In the genomic region with DNA sequence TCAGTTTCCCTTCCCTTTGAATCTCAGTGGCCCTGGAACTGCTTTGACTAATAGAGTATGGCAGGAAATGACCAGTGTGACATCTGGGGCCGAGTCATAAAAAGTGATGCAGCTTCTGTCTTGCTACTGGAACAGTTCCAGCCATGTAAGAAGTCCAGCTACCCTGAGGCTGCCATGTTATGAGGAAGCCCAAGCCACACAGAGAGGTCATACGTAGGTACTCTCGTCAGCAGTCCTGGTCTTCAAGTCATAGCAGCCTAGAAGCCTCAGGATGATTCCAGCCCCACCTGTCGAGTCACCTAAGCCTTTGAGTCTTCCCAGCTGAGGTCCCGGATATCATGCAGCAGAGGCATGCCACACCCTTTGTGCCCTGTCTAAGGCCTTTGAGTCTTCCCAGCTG, we compare ENCODE assay signal across 1 cellular context.
TF ChIP-seq lines count a peak whose summit lies in the region.

No MANE protein-coding gene starts in this region.

TF ChIP-seq in GM12878, 131 proteins besides CTCF, POLR2A, EP300 and RAD21 (continued from another document):
- TF ChIP-seq, protein P1, sequence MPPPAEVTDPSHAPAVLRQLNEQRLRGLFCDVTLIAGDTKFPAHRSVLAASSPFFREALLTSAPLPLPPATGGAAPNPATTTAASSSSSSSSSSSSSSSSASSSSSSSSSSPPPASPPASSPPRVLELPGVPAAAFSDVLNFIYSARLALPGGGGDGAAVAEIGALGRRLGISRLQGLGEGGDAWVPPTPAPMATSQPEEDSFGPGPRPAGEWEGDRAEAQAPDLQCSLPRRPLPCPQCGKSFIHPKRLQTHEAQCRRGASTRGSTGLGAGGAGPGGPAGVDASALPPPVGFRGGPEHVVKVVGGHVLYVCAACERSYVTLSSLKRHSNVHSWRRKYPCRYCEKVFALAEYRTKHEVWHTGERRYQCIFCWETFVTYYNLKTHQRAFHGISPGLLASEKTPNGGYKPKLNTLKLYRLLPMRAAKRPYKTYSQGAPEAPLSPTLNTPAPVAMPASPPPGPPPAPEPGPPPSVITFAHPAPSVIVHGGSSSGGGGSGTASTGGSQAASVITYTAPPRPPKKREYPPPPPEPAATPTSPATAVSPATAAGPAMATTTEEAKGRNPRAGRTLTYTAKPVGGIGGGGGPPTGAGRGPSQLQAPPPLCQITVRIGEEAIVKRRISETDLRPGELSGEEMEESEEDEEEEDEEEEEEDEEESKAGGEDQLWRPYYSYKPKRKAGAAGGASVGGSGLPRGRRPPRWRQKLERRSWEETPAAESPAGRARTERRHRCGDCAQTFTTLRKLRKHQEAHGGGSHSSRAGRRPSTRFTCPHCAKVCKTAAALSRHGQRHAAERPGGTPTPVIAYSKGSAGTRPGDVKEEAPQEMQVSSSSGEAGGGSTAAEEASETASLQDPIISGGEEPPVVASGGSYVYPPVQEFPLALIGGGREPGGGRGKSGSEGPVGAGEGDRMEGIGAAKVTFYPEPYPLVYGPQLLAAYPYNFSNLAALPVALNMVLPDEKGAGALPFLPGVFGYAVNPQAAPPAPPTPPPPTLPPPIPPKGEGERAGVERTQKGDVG (CRISPR knock-in tag; IDR thresholded peaks at IDR 0.05), result no peak
- TF ChIP-seq ZNF384 (IDR thresholded peaks at IDR 0.05; ENCODE audit: borderline replicate concordance, low read depth, low read length) (no peak), STAT3 (IDR thresholded peaks at IDR 0.05; ENCODE audit: low read depth, low read length) (no peak), SREBF2 (IDR thresholded peaks at IDR 0.05; ENCODE audit: low read length) (no peak), SIN3A (IDR thresholded peaks at IDR 0.05; ENCODE audit: low read depth, low read length) (no peak), FOXK2 (IDR thresholded peaks at IDR 0.05) (no peak), SIX5 (IDR thresholded peaks at IDR 0.05; ENCODE audit: low read depth, low read length, severe bottlenecking) (no peak), LARP7 (IDR thresholded peaks at IDR 0.05) (no peak), KLF5 (IDR thresholded peaks at IDR 0.05; ENCODE audit: partially characterized antibody) (no peak), EGR1 (IDR thresholded peaks at IDR 0.05; ENCODE audit: borderline replicate concordance in 1 of 2, low read depth in 2 of 2, low read length in 2 of 2) (no peak), CUX1 (IDR thresholded peaks at IDR 0.05; ENCODE audit: insufficient replicate concordance, low read depth, low read length) (no peak), ZZZ3 (IDR thresholded peaks at IDR 0.05; ENCODE audit: control insufficient read depth, insufficient read length, low read depth) (no peak)
